Comparison of ENCODE assay signal across 1 cellular context in the genomic region with DNA sequence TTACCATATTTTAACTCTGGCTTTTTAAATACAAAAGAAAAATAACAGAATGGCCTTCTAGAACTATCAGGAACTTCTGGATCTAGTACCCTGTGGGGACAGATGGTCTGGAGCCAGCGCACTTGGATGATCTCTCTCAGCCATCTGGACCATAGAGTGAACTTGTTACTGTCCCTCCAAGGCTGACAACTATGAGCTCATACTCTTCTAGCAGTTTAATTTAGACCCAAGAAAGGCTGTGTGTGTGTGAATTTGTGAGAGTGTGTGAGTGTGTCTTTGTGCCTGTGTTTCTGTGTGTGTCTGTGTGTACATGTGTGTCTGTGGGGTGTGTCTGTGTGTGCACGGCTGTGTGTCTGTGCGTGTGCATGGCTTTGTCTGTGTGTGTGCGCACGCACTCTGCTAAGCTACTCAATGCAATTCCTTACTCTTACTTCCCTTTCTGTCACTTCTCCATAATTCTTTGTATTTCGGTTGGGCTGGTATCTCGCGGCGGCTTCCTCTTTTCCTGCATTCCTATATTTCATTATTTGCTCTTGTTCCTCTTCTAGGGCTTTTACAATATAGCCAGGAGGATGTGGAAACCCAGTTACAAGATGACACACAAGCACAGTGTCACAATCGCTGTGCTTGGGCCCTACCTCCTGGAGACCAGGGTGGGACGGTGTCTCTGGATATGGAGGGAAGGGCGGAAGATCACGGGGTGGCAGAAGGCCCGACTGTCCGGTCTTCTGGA.
TF ChIP-seq lines count a peak whose summit lies in the region.

No MANE protein-coding gene starts in this region.

TF ChIP-seq in K562, 482 proteins besides CTCF, POLR2A, EP300 and RAD21 (continued from another document and continues in another):
- TF ChIP-seq, protein P1, sequence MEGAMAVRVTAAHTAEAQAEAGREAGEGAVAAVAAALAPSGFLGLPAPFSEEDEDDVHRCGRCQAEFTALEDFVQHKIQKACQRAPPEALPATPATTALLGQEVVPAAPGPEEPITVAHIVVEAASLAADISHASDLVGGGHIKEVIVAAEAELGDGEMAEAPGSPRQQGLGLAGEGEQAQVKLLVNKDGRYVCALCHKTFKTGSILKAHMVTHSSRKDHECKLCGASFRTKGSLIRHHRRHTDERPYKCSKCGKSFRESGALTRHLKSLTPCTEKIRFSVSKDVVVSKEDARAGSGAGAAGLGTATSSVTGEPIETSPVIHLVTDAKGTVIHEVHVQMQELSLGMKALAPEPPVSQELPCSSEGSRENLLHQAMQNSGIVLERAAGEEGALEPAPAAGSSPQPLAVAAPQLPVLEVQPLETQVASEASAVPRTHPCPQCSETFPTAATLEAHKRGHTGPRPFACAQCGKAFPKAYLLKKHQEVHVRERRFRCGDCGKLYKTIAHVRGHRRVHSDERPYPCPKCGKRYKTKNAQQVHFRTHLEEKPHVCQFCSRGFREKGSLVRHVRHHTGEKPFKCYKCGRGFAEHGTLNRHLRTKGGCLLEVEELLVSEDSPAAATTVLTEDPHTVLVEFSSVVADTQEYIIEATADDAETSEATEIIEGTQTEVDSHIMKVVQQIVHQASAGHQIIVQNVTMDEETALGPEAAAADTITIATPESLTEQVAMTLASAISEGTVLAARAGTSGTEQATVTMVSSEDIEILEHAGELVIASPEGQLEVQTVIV (CRISPR knock-in tag; IDR thresholded peaks at IDR 0.05; ENCODE audit: borderline replicate concordance), result no peak
- TF ChIP-seq IRF1 (CRISPR knock-in tag; IDR thresholded peaks at IDR 0.05; ENCODE audit: borderline replicate concordance) (no peak), U2AF2 (optimal IDR thresholded peaks at IDR 0.05; ENCODE audit: low read depth, low read length) (no peak), CBFB (CRISPR knock-in tag; IDR thresholded peaks at IDR 0.05) (no peak), ZNF282 (CRISPR knock-in tag; IDR thresholded peaks at IDR 0.05) (no peak), BRCA1 (IDR thresholded peaks at IDR 0.05) (no peak), BRCA1 (CRISPR knock-in tag; IDR thresholded peaks at IDR 0.05) (no peak), MXI1 (IDR thresholded peaks at IDR 0.05; ENCODE audit: low read depth, low read length) (no peak), SMAD3 (CRISPR knock-in tag; conservative IDR thresholded peaks at IDR 0.05) (no peak), HMGXB4 (CRISPR knock-in tag; IDR thresholded peaks at IDR 0.05) (no peak), SAFB2 (IDR thresholded peaks at IDR 0.05; ENCODE audit: borderline replicate concordance, low read depth, low read length, severe bottlenecking) (no peak), ZNF586 (CRISPR knock-in tag; conservative IDR thresholded peaks at IDR 0.05) (no peak), FOSL1 (tag; conservative IDR thresholded peaks at IDR 0.05) (0 out of 2 replicates have a peak, but pooled peaks have one; percentile 6), TAF1 (IDR thresholded peaks at IDR 0.05; ENCODE audit: control insufficient read depth, extremely low read depth, insufficient read depth, low read length, severe bottlenecking) (no peak), MEF2D (tag; conservative IDR thresholded peaks at IDR 0.05; ENCODE audit: low read depth) (no peak; the same call in 1 of the 2 replicates), NELFE (IDR thresholded peaks at IDR 0.05; ENCODE audit: insufficient read depth, insufficient read length) (no peak), RNF2 (IDR thresholded peaks at IDR 0.05) (no peak; the same call in 1 of the 2 replicates), ARNT (IDR thresholded peaks at IDR 0.05) (peak; percentile 0 to 99; a peak in 2 of 4 replicates), NONO (IDR thresholded peaks at IDR 0.05; ENCODE audit: low read depth in 2 of 2, low read length in 1 of 2) (peak in 1 of 2 experiments; percentile 10; a peak in 1 of 4 replicates), JUN (IDR thresholded peaks at IDR 0.05; ENCODE audit: borderline replicate concordance, low read depth, low read length) (0 out of 2 replicates have a peak, but pooled peaks have one; percentile 24), JUN (CRISPR knock-in tag; IDR thresholded peaks at IDR 0.05; ENCODE audit: borderline replicate concordance) (0 out of 2 replicates have a peak, but pooled peaks have one; percentile 67), SNRNP70 (optimal IDR thresholded peaks at IDR 0.05; ENCODE audit: low read depth, low read length) (no peak), FOS (IDR thresholded peaks at IDR 0.05; ENCODE audit: extremely low read depth, insufficient read length) (no peak), PHF8 (IDR thresholded peaks at IDR 0.05; ENCODE audit: borderline replicate concordance, low read length) (no peak), AFF4 (CRISPR knock-in tag; IDR thresholded peaks at IDR 0.05) (no peak), GTF2A2 (tag; IDR thresholded peaks at IDR 0.05) (no peak), HDAC8 (tag; IDR thresholded peaks at IDR 0.05) (no peak), SETDB1 (IDR thresholded peaks at IDR 0.05; ENCODE audit: low read length) (no peak), KLF10 (CRISPR knock-in tag; IDR thresholded peaks at IDR 0.05) (no peak), ZFPM2 (CRISPR knock-in tag; IDR thresholded peaks at IDR 0.05) (no peak), FIP1L1 (IDR thresholded peaks at IDR 0.05; ENCODE audit: low read depth, low read length, poor library complexity, severe bottlenecking) (no peak), ZBTB7A (IDR thresholded peaks at IDR 0.05; ENCODE audit: borderline replicate concordance, control insufficient read depth, low read depth, low read length) (no peak), NRF1 (conservative IDR thresholded peaks at IDR 0.05 in 1 of 2, IDR thresholded peaks at IDR 0.05 in 1 of 2) (peak; percentile 84 to 88), TFAM (CRISPR knock-in tag; conservative IDR thresholded peaks at IDR 0.05) (no peak), ZNF140 (CRISPR knock-in tag; IDR thresholded peaks at IDR 0.05) (no peak)
- TF ChIP-seq, protein P2, sequence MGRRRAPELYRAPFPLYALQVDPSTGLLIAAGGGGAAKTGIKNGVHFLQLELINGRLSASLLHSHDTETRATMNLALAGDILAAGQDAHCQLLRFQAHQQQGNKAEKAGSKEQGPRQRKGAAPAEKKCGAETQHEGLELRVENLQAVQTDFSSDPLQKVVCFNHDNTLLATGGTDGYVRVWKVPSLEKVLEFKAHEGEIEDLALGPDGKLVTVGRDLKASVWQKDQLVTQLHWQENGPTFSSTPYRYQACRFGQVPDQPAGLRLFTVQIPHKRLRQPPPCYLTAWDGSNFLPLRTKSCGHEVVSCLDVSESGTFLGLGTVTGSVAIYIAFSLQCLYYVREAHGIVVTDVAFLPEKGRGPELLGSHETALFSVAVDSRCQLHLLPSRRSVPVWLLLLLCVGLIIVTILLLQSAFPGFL (CRISPR knock-in tag; IDR thresholded peaks at IDR 0.05), result no peak
- TF ChIP-seq, protein P3, sequence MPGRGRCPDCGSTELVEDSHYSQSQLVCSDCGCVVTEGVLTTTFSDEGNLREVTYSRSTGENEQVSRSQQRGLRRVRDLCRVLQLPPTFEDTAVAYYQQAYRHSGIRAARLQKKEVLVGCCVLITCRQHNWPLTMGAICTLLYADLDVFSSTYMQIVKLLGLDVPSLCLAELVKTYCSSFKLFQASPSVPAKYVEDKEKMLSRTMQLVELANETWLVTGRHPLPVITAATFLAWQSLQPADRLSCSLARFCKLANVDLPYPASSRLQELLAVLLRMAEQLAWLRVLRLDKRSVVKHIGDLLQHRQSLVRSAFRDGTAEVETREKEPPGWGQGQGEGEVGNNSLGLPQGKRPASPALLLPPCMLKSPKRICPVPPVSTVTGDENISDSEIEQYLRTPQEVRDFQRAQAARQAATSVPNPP (IDR thresholded peaks at IDR 0.05; ENCODE audit: borderline replicate concordance, insufficient read depth, insufficient read length), result no peak
- TF ChIP-seq, protein P4, sequence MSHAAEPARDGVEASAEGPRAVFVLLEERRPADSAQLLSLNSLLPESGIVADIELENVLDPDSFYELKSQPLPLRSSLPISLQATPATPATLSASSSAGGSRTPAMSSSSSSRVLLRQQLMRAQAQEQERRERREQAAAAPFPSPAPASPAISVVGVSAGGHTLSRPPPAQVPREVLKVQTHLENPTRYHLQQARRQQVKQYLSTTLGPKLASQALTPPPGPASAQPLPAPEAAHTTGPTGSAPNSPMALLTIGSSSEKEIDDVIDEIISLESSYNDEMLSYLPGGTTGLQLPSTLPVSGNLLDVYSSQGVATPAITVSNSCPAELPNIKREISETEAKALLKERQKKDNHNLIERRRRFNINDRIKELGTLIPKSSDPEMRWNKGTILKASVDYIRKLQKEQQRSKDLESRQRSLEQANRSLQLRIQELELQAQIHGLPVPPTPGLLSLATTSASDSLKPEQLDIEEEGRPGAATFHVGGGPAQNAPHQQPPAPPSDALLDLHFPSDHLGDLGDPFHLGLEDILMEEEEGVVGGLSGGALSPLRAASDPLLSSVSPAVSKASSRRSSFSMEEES (CRISPR knock-in tag; IDR thresholded peaks at IDR 0.05), result no peak
- TF ChIP-seq, protein P5, sequence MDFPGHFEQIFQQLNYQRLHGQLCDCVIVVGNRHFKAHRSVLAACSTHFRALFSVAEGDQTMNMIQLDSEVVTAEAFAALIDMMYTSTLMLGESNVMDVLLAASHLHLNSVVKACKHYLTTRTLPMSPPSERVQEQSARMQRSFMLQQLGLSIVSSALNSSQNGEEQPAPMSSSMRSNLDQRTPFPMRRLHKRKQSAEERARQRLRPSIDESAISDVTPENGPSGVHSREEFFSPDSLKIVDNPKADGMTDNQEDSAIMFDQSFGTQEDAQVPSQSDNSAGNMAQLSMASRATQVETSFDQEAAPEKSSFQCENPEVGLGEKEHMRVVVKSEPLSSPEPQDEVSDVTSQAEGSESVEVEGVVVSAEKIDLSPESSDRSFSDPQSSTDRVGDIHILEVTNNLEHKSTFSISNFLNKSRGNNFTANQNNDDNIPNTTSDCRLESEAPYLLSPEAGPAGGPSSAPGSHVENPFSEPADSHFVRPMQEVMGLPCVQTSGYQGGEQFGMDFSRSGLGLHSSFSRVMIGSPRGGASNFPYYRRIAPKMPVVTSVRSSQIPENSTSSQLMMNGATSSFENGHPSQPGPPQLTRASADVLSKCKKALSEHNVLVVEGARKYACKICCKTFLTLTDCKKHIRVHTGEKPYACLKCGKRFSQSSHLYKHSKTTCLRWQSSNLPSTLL (IDR thresholded peaks at IDR 0.05), result peak; percentile 64; the same call in 1 of the 2 replicates
- TF ChIP-seq, protein P6, sequence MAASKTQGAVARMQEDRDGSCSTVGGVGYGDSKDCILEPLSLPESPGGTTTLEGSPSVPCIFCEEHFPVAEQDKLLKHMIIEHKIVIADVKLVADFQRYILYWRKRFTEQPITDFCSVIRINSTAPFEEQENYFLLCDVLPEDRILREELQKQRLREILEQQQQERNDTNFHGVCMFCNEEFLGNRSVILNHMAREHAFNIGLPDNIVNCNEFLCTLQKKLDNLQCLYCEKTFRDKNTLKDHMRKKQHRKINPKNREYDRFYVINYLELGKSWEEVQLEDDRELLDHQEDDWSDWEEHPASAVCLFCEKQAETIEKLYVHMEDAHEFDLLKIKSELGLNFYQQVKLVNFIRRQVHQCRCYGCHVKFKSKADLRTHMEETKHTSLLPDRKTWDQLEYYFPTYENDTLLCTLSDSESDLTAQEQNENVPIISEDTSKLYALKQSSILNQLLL (CRISPR knock-in tag; IDR thresholded peaks at IDR 0.05; ENCODE audit: borderline replicate concordance), result no peak
